ENCODE assay signal across 16 cellular contexts in genomic region chr2:202756598-202756997, GRCh38.
DNase-seq lines count a peak whose midpoint lies in the region; ATAC-seq and TF ChIP-seq lines count a peak whose summit lies in the region.
"Had no signal": no experiment of that assay in that cellular context is flagged by ENCODE, and none has a peak within 500 bp of the region (broad histone marks: within the 10 kb centered on the region; RNA-seq: fewer than 3 reads in every experiment).

No MANE protein-coding gene starts in this region.

- TF ChIP-seq CTCF in VCaP (conservative IDR thresholded peaks at IDR 0.05) (no peak), mucosa of descending colon (IDR thresholded peaks at IDR 0.05) (no peak)

- H3K4me3 Mint-ChIP-seq in activated naive CD8-positive, alpha-beta T cell: no peak overlapping the region
- H3K4me3 Mint-ChIP-seq in activated naive CD8-positive, alpha-beta T cell treated with anti-CD3 and anti-CD28 coated beads, Interleukin-2, amount 50 U/mL, for 24 hours: no peak overlapping the region
- H3K4me3 Mint-ChIP-seq: CD8-positive, alpha-beta memory T cell had no signal

- H3K36me3 Mint-ChIP-seq in activated naive CD8-positive, alpha-beta T cell: peaks cover 29% of the 10 kb centered on the region
- H3K36me3 Mint-ChIP-seq in activated naive CD8-positive, alpha-beta T cell treated with anti-CD3 and anti-CD28 coated beads, Interleukin-2, amount 50 U/mL, for 24 hours (ENCODE audit: low read depth): peaks cover 19% of the 10 kb centered on the region

- H3K4me1 Mint-ChIP-seq in activated naive CD8-positive, alpha-beta T cell (ENCODE audit: low read depth): peaks cover 53% of the 10 kb centered on the region
- peaks cover 27% of the 10 kb centered on the region for H3K4me1 Mint-ChIP-seq in activated naive CD8-positive, alpha-beta T cell treated with anti-CD3 and anti-CD28 coated beads, Interleukin-2, amount 50 U/mL, for 24 hours

- H3K4me3 ChIP-seq in mucosa of descending colon: no peak overlapping the region
- H3K4me3 ChIP-seq: A549, HAP-1 had no signal

- intact Hi-C loops in mucosa of descending colon (cut with DNase I, micrococcal nuclease): no loop called here

- peaks cover 4% of the 10 kb centered on the region for H3K36me3 ChIP-seq in mucosa of descending colon (ENCODE audit: low read depth)

- ATAC-seq in activated naive CD8-positive, alpha-beta T cell treated with anti-CD3 and anti-CD28 coated beads, Interleukin-2, amount 50 U/mL, for 24 hours: no peak
- ATAC-seq in mucosa of descending colon: peak; percentile 65
- ATAC-seq in GM21381 (IDR thresholded peaks at IDR 0.05; ENCODE audit: unreplicated experiment): no peak
- no peak for ATAC-seq in GM18511 (IDR thresholded peaks at IDR 0.05; ENCODE audit: unreplicated experiment)
- ATAC-seq: A549 had no signal

- peaks cover 7% of the 10 kb centered on the region for H3K4me1 ChIP-seq in mucosa of descending colon (ENCODE audit: low read depth)
- H3K4me1 ChIP-seq: A549, BE2C, HAP-1 had no signal

- no peaks in the 10 kb centered on the region for H3K9me3 Mint-ChIP-seq in activated naive CD8-positive, alpha-beta T cell (ENCODE audit: low read depth)
- peaks cover 6% of the 10 kb centered on the region for H3K9me3 Mint-ChIP-seq in activated naive CD8-positive, alpha-beta T cell treated with anti-CD3 and anti-CD28 coated beads, Interleukin-2, amount 50 U/mL, for 24 hours
- H3K9me3 Mint-ChIP-seq: CD8-positive, alpha-beta memory T cell had no signal

- peak overlapping the region; percentile 67 for H3K27ac ChIP-seq in VCaP
- H3K27ac ChIP-seq: A549, C4-2B, HL-60 had no signal

- H3K27ac Mint-ChIP-seq in activated naive CD8-positive, alpha-beta T cell: peak overlapping the region; percentile 59
- no peak overlapping the region for H3K27ac Mint-ChIP-seq in activated naive CD8-positive, alpha-beta T cell treated with anti-CD3 and anti-CD28 coated beads, Interleukin-2, amount 50 U/mL, for 24 hours

- no peaks in the 10 kb centered on the region for H3K27me3 Mint-ChIP-seq in activated naive CD8-positive, alpha-beta T cell
- no peaks in the 10 kb centered on the region for H3K27me3 Mint-ChIP-seq in activated naive CD8-positive, alpha-beta T cell treated with anti-CD3 and anti-CD28 coated beads, Interleukin-2, amount 50 U/mL, for 24 hours
- H3K27me3 Mint-ChIP-seq: CD8-positive, alpha-beta memory T cell had no signal

- DNase-seq in activated naive CD8-positive, alpha-beta T cell treated with anti-CD3 and anti-CD28 coated beads, Interleukin-2, amount 50 U/mL, for 24 hours: no peak
- DNase-seq in mucosa of descending colon: no peak
- DNase-seq in NCI-H2107 (lab: John Stamatoyannopoulos, UW): no peak
- DNase-seq: BE2C; Caco-2; CD8-positive, alpha-beta memory T cell; DND-41; GDM1 had no signal

- H3K9me3 ChIP-seq in mucosa of descending colon: no peaks in the 10 kb centered on the region
- H3K9me3 ChIP-seq: A549, BE2C, Caco-2 had no signal
